8 cellular contexts compared by ENCODE assay signal in genomic region chr6:43174263-43175112, GRCh38. TPM values are rescaled to one million over a fixed set of nuclear protein-coding genes. Genes with fewer than 3 reads are reported as not detected.
DNase-seq lines count a peak whose midpoint lies in the region; ATAC-seq, FAIRE-seq and TF ChIP-seq lines count a peak whose summit lies in the region.

No MANE protein-coding gene starts in this region.

- TF ChIP-seq CTCF in MM.1S (IDR thresholded peaks at IDR 0.05; ENCODE audit: low read length) = no peak
- peak; percentile 32 for TF ChIP-seq CTCF in foreskin keratinocyte (conservative IDR thresholded peaks at IDR 0.05)
- TF ChIP-seq CTCF in neural crest cell (conservative IDR thresholded peaks at IDR 0.05) = peak; percentile 26
- peak in 2 of 7 experiments; percentile 39 to 46 for TF ChIP-seq CTCF in stomach (IDR thresholded peaks at IDR 0.05)

- peaks cover 18% of the 10 kb centered on the region for H3F3A ChIP-seq in MM.1S (ENCODE audit: insufficient read depth, low read length)

- H3K4me3 Mint-ChIP-seq in neural crest cell = peak overlapping the region; percentile 89

- WGBS in stomach, 5 donors = 0 to 3% (median 1%) methylated on average over 11 to 32 of the region's 32 CpGs

- H3K27ac ChIP-seq in MM.1S (ENCODE audit: low read length) = peak overlapping the region; percentile 69; the same call in 1 of the 2 replicates
- peak overlapping the region; percentile 5 for H3K27ac ChIP-seq in foreskin keratinocyte
- peak overlapping the region; percentile 91 to 100 (median 99) for H3K27ac ChIP-seq in stomach

- DNase-seq in HCEC 1CT (peak; percentile 99), MM.1S (peak; percentile 98), SIG-M5 (lab: John Stamatoyannopoulos, UW) (peak; percentile 92), foreskin keratinocyte (peak; percentile 96 to 98), neural crest cell (ENCODE audit: low read depth, low spot score) (peak; percentile 90), stomach (peak; percentile 97)
- peak; percentile 45 to 84 (median 74) for DNase-seq in activated naive CD4-positive, alpha-beta T cell (lab: John Stamatoyannopoulos, UW)

- H2AFZ ChIP-seq in MM.1S (ENCODE audit: low read length) = peak overlapping the region; percentile 49

- peaks cover 5% of the 10 kb centered on the region for H3K36me3 Mint-ChIP-seq in neural crest cell (ENCODE audit: low read depth)

- H3K4me1 ChIP-seq in MM.1S (ENCODE audit: low read length) (peaks cover 25% of the 10 kb centered on the region), foreskin keratinocyte (peaks cover 17% of the 10 kb centered on the region), stomach (peaks cover 32 to 57% (median 50%) of the 10 kb centered on the region in 4 donors)

- peak overlapping the region; percentile 37; the same call in 1 of the 2 replicates for H3K9ac ChIP-seq in MM.1S (ENCODE audit: low read length)

- H3K27ac Mint-ChIP-seq in neural crest cell (ENCODE audit: unreplicated experiment) = peak overlapping the region; percentile 97

- peaks cover 5% of the 10 kb centered on the region; the same call in 1 of the 2 replicates for H4K20me1 ChIP-seq in MM.1S (ENCODE audit: insufficient read depth, low read length)

- H3K4me1 Mint-ChIP-seq in neural crest cell = peaks cover 39% of the 10 kb centered on the region

- H3K27me3 Mint-ChIP-seq in neural crest cell (ENCODE audit: low read depth) = no peaks in the 10 kb centered on the region

- peak overlapping the region; percentile 96 for H3K4me2 ChIP-seq in MM.1S (ENCODE audit: low read depth, low read length)

- ATAC-seq in foreskin keratinocyte = peak; percentile 73

- FAIRE-seq in G401.6 (lab: Jason Lieb, UNC) = peak; percentile 97

- H3K9me3 ChIP-seq in MM.1S (replicated peaks; ENCODE audit: insufficient read depth, low read length) (no peaks in the 10 kb centered on the region), stomach (no peaks in the 10 kb centered on the region)

- H3K4me3 ChIP-seq in MM.1S (ENCODE audit: low read length) = peak overlapping the region; percentile 46
- H3K4me3 ChIP-seq in stomach = peak overlapping the region; percentile 93 to 95 (median 94)

- no peaks in the 10 kb centered on the region for H3K9me2 ChIP-seq in MM.1S (replicated peaks; ENCODE audit: insufficient read depth, low read length)

- H3K79me2 ChIP-seq in MM.1S (ENCODE audit: low read length) = peaks cover 39% of the 10 kb centered on the region

- H3K27me3 ChIP-seq in MM.1S (replicated peaks; ENCODE audit: insufficient read depth, low read length) = no peaks in the 10 kb centered on the region
- H3K27me3 ChIP-seq in foreskin keratinocyte = no peaks in the 10 kb centered on the region
- no peaks in the 10 kb centered on the region for H3K27me3 ChIP-seq in stomach

- no peaks in the 10 kb centered on the region for H3K9me3 Mint-ChIP-seq in neural crest cell

- peaks cover 5% of the 10 kb centered on the region; the same call in 1 of the 2 replicates for H3K36me3 ChIP-seq in MM.1S (replicated peaks; ENCODE audit: insufficient read depth, low read length)
- H3K36me3 ChIP-seq in stomach = peaks cover 33 to 45% (median 44%) of the 10 kb centered on the region in 4 donors

- TF ChIP-seq EP300 in stomach (IDR thresholded peaks at IDR 0.05) = peak; percentile 33

- intact Hi-C loops in stomach (cut with DNase I; ENCODE audit: low total_unique reads) = no loop called here

- TF ChIP-seq POLR2A in stomach (IDR thresholded peaks at IDR 0.05) = no peak

RNA-seq across cellular contexts. Expression of gene SRF, which starts 3.4 kb away (rescaled TPM):
- total RNA-seq in foreskin keratinocyte (29.1 and 30.0 TPM in 2 replicates), neural crest cell (37.5 and 37.8 TPM in 2 replicates), stomach (10 to 100 TPM; 10.5 to 40.6 (median 25.5) TPM)
- polyA plus RNA-seq in foreskin keratinocyte (24.4 and 27.4 TPM in 2 replicates), stomach (10 to 100 TPM; 21.7 to 25.6 (median 22.5) TPM)

RNA-seq across cellular contexts. Expression of gene CUL9, which starts 7.5 kb away (rescaled TPM):
- total RNA-seq in foreskin keratinocyte = 39.4 and 46.7 TPM in 2 replicates
- polyA plus RNA-seq in foreskin keratinocyte = 32.3 and 33.7 TPM in 2 replicates
- 37.2 and 37.5 TPM in 2 replicates for total RNA-seq in neural crest cell
- 100 to 1,000 TPM in 1 of 5 donors, 10 to 100 TPM in 4; 22.8 to 120 (median 53.9) TPM for total RNA-seq in stomach
- 10 to 100 TPM; 35.7 to 49.7 (median 40.3) TPM for polyA plus RNA-seq in stomach

RNA-seq across cellular contexts. Expression of gene DNPH1, which starts 54.8 kb away (rescaled TPM):
- total RNA-seq in foreskin keratinocyte = 82.3 and 89.4 TPM in 2 replicates
- 147 and 170 TPM in 2 replicates for polyA plus RNA-seq in foreskin keratinocyte
- 50.3 and 55.1 TPM in 2 replicates for total RNA-seq in neural crest cell
- total RNA-seq in stomach = 100 to 1,000 TPM in 1 of 5 donors, 10 to 100 TPM in 3, not detected in 1; 42.9 to 136 (median 66.5) TPM
- polyA plus RNA-seq in stomach = 100 to 1,000 TPM; 109 to 158 (median 113) TPM

Comparison
In these comparisons a context has a peak if more than half of its experiments do, and no peak if none do; other contexts are left out.
1. Peak in every context shown above with its lines: DNase-seq, ATAC-seq, H3K4me3 ChIP-seq and H3K27ac ChIP-seq.
2. H3K27ac ChIP-seq: peak in every context shown above with its lines; median percentile 99 in stomach; 69 in MM.1S; 5 in foreskin keratinocyte.